ENCODE assay signal across 16 cellular contexts in the genomic region with DNA sequence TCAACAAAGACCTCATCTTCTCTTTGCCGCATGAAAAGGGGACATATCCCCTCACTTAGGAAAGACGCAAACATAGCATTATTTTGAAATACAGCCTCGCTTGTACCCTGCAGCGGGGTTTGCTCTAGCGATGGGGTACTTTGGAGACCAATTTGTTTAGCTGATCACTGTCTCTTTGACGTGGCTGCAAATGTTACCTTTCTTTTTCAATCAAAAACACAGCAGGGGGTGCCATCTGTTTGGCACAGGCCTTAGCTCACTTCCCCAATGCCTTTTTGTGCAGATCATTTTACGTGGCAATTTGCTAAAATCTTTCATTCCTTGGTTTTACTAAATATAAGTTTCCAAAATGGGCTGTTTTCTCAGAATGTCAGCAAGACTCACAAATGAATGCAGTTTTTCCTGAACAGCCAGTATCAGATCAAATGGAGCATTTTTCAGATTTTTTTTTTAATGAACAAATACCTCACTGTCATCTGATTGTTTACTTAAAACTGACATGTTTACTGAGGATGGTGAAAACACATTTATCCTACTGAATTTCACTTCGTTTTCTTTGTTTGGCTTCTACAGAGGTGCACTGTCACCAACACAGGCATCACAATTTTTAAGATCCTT.
DNase-seq lines count a peak whose midpoint lies in the region; ATAC-seq and TF ChIP-seq lines count a peak whose summit lies in the region.
"Had no signal": no experiment of that assay in that cellular context is flagged by ENCODE, and none has a peak within 500 bp of the region (broad histone marks: within the 10 kb centered on the region; RNA-seq: fewer than 3 reads in every experiment).

No MANE protein-coding gene starts in this region.

- H3K4me3 ChIP-seq in iPS DF 6.9 (ENCODE audit: low read length), result 0 out of 2 replicates have a peak overlapping the region, but pooled peaks have one; percentile 7
- no peak overlapping the region for H3K4me3 ChIP-seq in suprapubic skin
- no peak overlapping the region for H3K4me3 ChIP-seq in tibial nerve
- H3K4me3 ChIP-seq in mesenchymal stem cell (ENCODE audit: insufficient read depth in 1 of 2, low read depth in 1 of 2, low read length in 2 of 2), result no peak overlapping the region
- H3K4me3 ChIP-seq: gastrocnemius medialis, GM23248, left lung, transverse colon had no signal

- no peak overlapping the region for H3K9ac ChIP-seq in mesenchymal stem cell (ENCODE audit: low read length)
- H3K9ac ChIP-seq: GM23248 had no signal

- TF ChIP-seq CTCF in suprapubic skin (IDR thresholded peaks at IDR 0.05) (no peak), tibial nerve (IDR thresholded peaks at IDR 0.05) (no peak)

- H2AFZ ChIP-seq in mesenchymal stem cell (ENCODE audit: low read depth, low read length), result no peak overlapping the region
- H2AFZ ChIP-seq: GM23248 had no signal

- ATAC-seq in GM21576 (IDR thresholded peaks at IDR 0.05; ENCODE audit: unreplicated experiment), result no peak
- ATAC-seq: effector memory CD8-positive, alpha-beta T cell; gastrocnemius medialis; left lung had no signal

- H3K36me3 ChIP-seq in iPS DF 6.9 (ENCODE audit: control insufficient read depth, insufficient read depth, low read length) (no peaks in the 10 kb centered on the region), suprapubic skin (no peaks in the 10 kb centered on the region), tibial nerve (no peaks in the 10 kb centered on the region), mesenchymal stem cell (ENCODE audit: control insufficient read depth in 1 of 2, insufficient read depth in 2 of 2, low read depth in 1 of 2, low read length in 2 of 2) (no peaks in the 10 kb centered on the region)
- H3K36me3 ChIP-seq: gastrocnemius medialis, left lung, transverse colon had no signal

- H3K4me2 ChIP-seq in mesenchymal stem cell (ENCODE audit: low read length, poor library complexity, severe bottlenecking), result no peak overlapping the region

- H4K91ac ChIP-seq in mesenchymal stem cell (ENCODE audit: low read length), result no peak overlapping the region

- H3K9me3 ChIP-seq in iPS DF 6.9 (ENCODE audit: control insufficient read depth, insufficient read depth, low read length) (0 out of 2 replicates have a peak, but pooled peaks cover 2% of the 10 kb centered on the region), suprapubic skin (no peaks in the 10 kb centered on the region), tibial nerve (no peaks in the 10 kb centered on the region), mesenchymal stem cell (ENCODE audit: control insufficient read depth, low read length) (no peaks in the 10 kb centered on the region)
- H3K9me3 ChIP-seq: gastrocnemius medialis, left lung, transverse colon had no signal

- H3K27me3 ChIP-seq in iPS DF 6.9 (ENCODE audit: control insufficient read depth, insufficient read depth, low read length) (no peaks in the 10 kb centered on the region), suprapubic skin (no peaks in the 10 kb centered on the region), tibial nerve (peaks cover 0 to 24% of the 10 kb centered on the region in 2 donors), mesenchymal stem cell (ENCODE audit: control insufficient read depth in 1 of 2, insufficient read depth in 1 of 2, low read length in 2 of 2) (no peaks in the 10 kb centered on the region)
- H3K27me3 ChIP-seq: left lung, transverse colon had no signal

- H3K23ac ChIP-seq in mesenchymal stem cell (ENCODE audit: low read length in 2 of 2), result no peak overlapping the region

- no peak overlapping the region for H2BK15ac ChIP-seq in mesenchymal stem cell (ENCODE audit: low read depth, poor library complexity, severe bottlenecking)

- WGBS in iPS DF 6.9 (ENCODE audit: insufficient coverage, insufficient read length), result no CpG with 5 or more reads among the region's 8 CpGs
- WGBS in suprapubic skin, result 75% methylated on average over 8 of the region's 8 CpGs
- 76 to 80% methylated on average over 8 of the region's 8 CpGs for WGBS in tibial nerve, 2 donors
- 40% methylated on average over 7 of the region's 8 CpGs for WGBS in mesenchymal stem cell

- no peaks in the 10 kb centered on the region for H3K79me1 ChIP-seq in mesenchymal stem cell (replicated peaks; ENCODE audit: low read length, poor library complexity, severe bottlenecking)

- H2BK12ac ChIP-seq in mesenchymal stem cell (ENCODE audit: low read length in 2 of 2), result no peak overlapping the region

- H2AK5ac ChIP-seq in mesenchymal stem cell (ENCODE audit: low read length, severe bottlenecking), result no peak overlapping the region

- no peak for TF ChIP-seq POLR2A in suprapubic skin (IDR thresholded peaks at IDR 0.05)
- no peak for TF ChIP-seq POLR2A in tibial nerve (IDR thresholded peaks at IDR 0.05)

- H2BK5ac ChIP-seq in mesenchymal stem cell (ENCODE audit: low read depth, low read length, poor library complexity, severe bottlenecking), result no peak overlapping the region

- H3K14ac ChIP-seq in mesenchymal stem cell (ENCODE audit: low read length in 2 of 2), result no peak overlapping the region

- peak; percentile 87 for DNase-seq in COR-L47 (lab: John Stamatoyannopoulos, UW)
- DNase-seq in NCI-H1417 (lab: John Stamatoyannopoulos, UW), result peak; percentile 75 to 99 (median 93)
- DNase-seq in NCI-H69 (lab: John Stamatoyannopoulos, UW), result peak; percentile 99
- DNase-seq in iPS DF 6.9 (ENCODE audit: low read depth, low spot score), result no peak
- no peak for DNase-seq in suprapubic skin (ENCODE audit: low spot score in 2 of 2)
- DNase-seq in tibial nerve (ENCODE audit: low spot score in 2 of 2), result no peak
- DNase-seq in mesenchymal stem cell, result no peak
- DNase-seq: activated CD4-positive, alpha-beta memory T cell treated with anti-CD3 and anti-CD28 coated beads for 36 hours; activated effector memory CD4-positive, alpha-beta T cell treated with Interleukin-2 at 50 U/mL for 16 hours; effector memory CD8-positive, alpha-beta T cell; gastrocnemius medialis; GM23248; left lung; stimulated activated CD4-positive, alpha-beta T cell treated with anti-CD3 and anti-CD28 coated beads, Interleukin-12 subunit alpha, Interleukin-12 subunit beta, amount 100 ng/mL, for 4 hours; transverse colon had no signal

- H4K8ac ChIP-seq in mesenchymal stem cell (ENCODE audit: low read length), result no peak overlapping the region

- no peak overlapping the region for H3K4ac ChIP-seq in mesenchymal stem cell (ENCODE audit: low read depth in 1 of 2, low read length in 2 of 2)

- H3K27ac ChIP-seq in iPS DF 6.9 (ENCODE audit: low read length), result peak overlapping the region; percentile 68
- H3K27ac ChIP-seq in suprapubic skin, result no peak overlapping the region
- H3K27ac ChIP-seq in tibial nerve, result no peak overlapping the region
- H3K27ac ChIP-seq in mesenchymal stem cell (ENCODE audit: low read length, poor library complexity, severe bottlenecking), result no peak overlapping the region
- H3K27ac ChIP-seq: gastrocnemius medialis, GM23248, left lung, transverse colon had no signal

- TF ChIP-seq EP300 in suprapubic skin (IDR thresholded peaks at IDR 0.05) (no peak), tibial nerve (IDR thresholded peaks at IDR 0.05) (no peak)

- no peak overlapping the region for H3K18ac ChIP-seq in mesenchymal stem cell (ENCODE audit: low read depth in 1 of 2, low read length in 2 of 2)

- H3K4me1 ChIP-seq in iPS DF 6.9 (ENCODE audit: control insufficient read depth, insufficient read depth, low read length) (peaks cover 6% of the 10 kb centered on the region), suprapubic skin (peaks cover 5% of the 10 kb centered on the region), tibial nerve (peaks cover 0 to 6% (median 3%) of the 10 kb centered on the region in 4 donors), mesenchymal stem cell (ENCODE audit: control insufficient read depth, insufficient read depth, low read depth, low read length) (peaks cover 3% of the 10 kb centered on the region)
- H3K4me1 ChIP-seq: gastrocnemius medialis, left lung, transverse colon had no signal

- H2BK120ac ChIP-seq in mesenchymal stem cell (ENCODE audit: low read depth, low read length), result no peak overlapping the region

Comparison
In these comparisons a context has a peak if more than half of its experiments do, and no peak if none do; other contexts are left out.
1. DNase-seq: peak in COR-L47 (single experiment), NCI-H1417 (3 of 3) and NCI-H69 (single experiment); none in iPS DF 6.9 (single experiment), suprapubic skin (0 of 2), tibial nerve (0 of 2) and mesenchymal stem cell (single experiment).